ENCODE assay signal across 1 cellular context in genomic region chr6:158042245-158042798, GRCh38.
TF ChIP-seq lines count a peak whose summit lies in the region.

No MANE protein-coding gene starts in this region.

TF ChIP-seq in HEK293, 187 proteins besides CTCF, POLR2A, EP300 and RAD21 (continued from another document):
- TF ChIP-seq INSM2 (tag by site-specific recombination; IDR thresholded peaks at IDR 0.05) (no peak; the same call in 1 of the 2 replicates), ZNF623 (tag by site-specific recombination; IDR thresholded peaks at IDR 0.05) (no peak), MEIS1 (CRISPR knock-in tag; IDR thresholded peaks at IDR 0.05; ENCODE audit: borderline replicate concordance) (no peak), ZNF133 (tag by site-specific recombination; IDR thresholded peaks at IDR 0.05) (no peak), ZNF624 (tag by site-specific recombination; IDR thresholded peaks at IDR 0.05) (no peak), ZBTB21 (tag by site-specific recombination; IDR thresholded peaks at IDR 0.05) (no peak), ZBTB17 (tag by site-specific recombination; IDR thresholded peaks at IDR 0.05) (peak; percentile 93)
- TF ChIP-seq, protein P1, sequence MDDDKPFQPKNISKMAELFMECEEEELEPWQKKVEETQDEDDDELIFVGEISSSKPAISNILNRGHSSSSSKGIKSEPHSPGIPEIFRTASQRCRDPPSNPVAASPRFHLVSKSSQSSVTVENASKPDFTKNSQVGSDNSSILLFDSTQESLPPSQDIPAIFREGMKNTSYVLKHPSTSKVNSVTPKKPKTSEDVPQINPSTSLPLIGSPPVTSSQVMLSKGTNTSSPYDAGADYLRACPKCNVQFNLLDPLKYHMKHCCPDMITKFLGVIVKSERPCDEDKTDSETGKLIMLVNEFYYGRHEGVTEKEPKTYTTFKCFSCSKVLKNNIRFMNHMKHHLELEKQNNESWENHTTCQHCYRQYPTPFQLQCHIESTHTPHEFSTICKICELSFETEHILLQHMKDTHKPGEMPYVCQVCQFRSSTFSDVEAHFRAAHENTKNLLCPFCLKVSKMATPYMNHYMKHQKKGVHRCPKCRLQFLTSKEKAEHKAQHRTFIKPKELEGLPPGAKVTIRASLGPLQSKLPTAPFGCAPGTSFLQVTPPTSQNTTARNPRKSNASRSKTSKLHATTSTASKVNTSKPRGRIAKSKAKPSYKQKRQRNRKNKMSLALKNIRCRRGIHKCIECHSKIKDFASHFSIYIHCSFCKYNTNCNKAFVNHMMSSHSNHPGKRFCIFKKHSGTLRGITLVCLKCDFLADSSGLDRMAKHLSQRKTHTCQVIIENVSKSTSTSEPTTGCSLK (tag by site-specific recombination; IDR thresholded peaks at IDR 0.05): no peak
- TF ChIP-seq, protein P2, sequence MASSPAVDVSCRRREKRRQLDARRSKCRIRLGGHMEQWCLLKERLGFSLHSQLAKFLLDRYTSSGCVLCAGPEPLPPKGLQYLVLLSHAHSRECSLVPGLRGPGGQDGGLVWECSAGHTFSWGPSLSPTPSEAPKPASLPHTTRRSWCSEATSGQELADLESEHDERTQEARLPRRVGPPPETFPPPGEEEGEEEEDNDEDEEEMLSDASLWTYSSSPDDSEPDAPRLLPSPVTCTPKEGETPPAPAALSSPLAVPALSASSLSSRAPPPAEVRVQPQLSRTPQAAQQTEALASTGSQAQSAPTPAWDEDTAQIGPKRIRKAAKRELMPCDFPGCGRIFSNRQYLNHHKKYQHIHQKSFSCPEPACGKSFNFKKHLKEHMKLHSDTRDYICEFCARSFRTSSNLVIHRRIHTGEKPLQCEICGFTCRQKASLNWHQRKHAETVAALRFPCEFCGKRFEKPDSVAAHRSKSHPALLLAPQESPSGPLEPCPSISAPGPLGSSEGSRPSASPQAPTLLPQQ (tag by site-specific recombination; IDR thresholded peaks at IDR 0.05): peak; percentile 49; the same call in 1 of the 2 replicates
TF ChIP-seq in HEK293: peak in this region for 36.
